Comparison of ENCODE assay signal across 8 cellular contexts in the genomic region with DNA sequence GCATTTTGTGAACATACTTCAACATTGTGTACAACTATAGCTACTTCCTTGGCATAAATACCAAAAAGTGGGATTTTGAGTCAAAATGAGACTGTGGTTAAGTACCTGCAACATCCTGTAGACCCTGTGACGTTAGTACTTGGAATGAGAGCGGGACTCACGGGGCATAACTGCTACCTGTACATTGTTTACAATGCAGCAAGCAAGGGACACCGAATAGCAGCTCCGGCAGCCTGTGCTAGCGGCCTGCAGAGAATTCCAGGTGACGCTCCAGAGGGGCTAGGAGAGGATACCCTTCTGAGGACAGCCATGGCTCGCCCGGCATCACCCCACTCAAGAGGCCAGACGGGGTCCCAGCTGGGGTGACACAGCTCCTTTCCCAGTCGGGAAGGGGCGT. TPM values are rescaled to one million over a fixed set of nuclear protein-coding genes. Genes with fewer than 3 reads are reported as not detected.
DNase-seq lines count a peak whose midpoint lies in the region; ATAC-seq and TF ChIP-seq lines count a peak whose summit lies in the region.

No MANE protein-coding gene starts in this region.

- peak overlapping the region; percentile 87 for H3K4me3 Mint-ChIP-seq in activated CD8-positive, alpha-beta memory T cell treated with anti-CD3 and anti-CD28 coated beads, Interleukin-2, amount 10 ng/mL, durations not matched to agents 7 days and 5 days
- H3K4me3 Mint-ChIP-seq in activated B cell treated with CpG ODN at 0.5 μM for 24 hours = peak overlapping the region; percentile 95
- peak overlapping the region; percentile 95 to 99 for H3K4me3 Mint-ChIP-seq in stimulated activated naive CD8-positive, alpha-beta T cell treated with anti-CD3 and anti-CD28 coated beads, Interleukin-15, amount 100 ng/mL, for 72 hours

- no peak for TF ChIP-seq CTCF in activated B cell treated with CpG ODN at 0.5 μM for 24 hours (IDR thresholded peaks at IDR 0.05)

- POLR2A ChIA-PET in activated B cell treated with CpG ODN at 0.5 μM for 24 hours (lab: Charles Lee) = interaction anchor here (0.7 to 3.1 kb wide), 2 partner anchors 16 to 342 kb away, joined by 4 to 18 read pairs; no protein-coding TSS in a partner anchor

- ATAC-seq in activated CD8-positive, alpha-beta memory T cell treated with anti-CD3 and anti-CD28 coated beads, Interleukin-2, amount 10 ng/mL, durations not matched to agents 7 days and 5 days = no peak
- no peak for ATAC-seq in activated B cell treated with CpG ODN at 0.5 μM for 24 hours (ENCODE audit: low read depth)
- ATAC-seq in stimulated activated naive CD8-positive, alpha-beta T cell treated with anti-CD3 and anti-CD28 coated beads, Interleukin-15, amount 100 ng/mL, for 72 hours = peak; percentile 31
- ATAC-seq in GM19035 (IDR thresholded peaks at IDR 0.05; ENCODE audit: unreplicated experiment) = no peak
- ATAC-seq in GM18502 (IDR thresholded peaks at IDR 0.05; ENCODE audit: poor library complexity, unreplicated experiment) = no peak

- peaks cover 24% of the 10 kb centered on the region for H3K4me1 Mint-ChIP-seq in activated CD8-positive, alpha-beta memory T cell treated with anti-CD3 and anti-CD28 coated beads, Interleukin-2, amount 10 ng/mL, durations not matched to agents 7 days and 5 days
- H3K4me1 Mint-ChIP-seq in activated B cell treated with CpG ODN at 0.5 μM for 24 hours = peaks cover 18% of the 10 kb centered on the region
- H3K4me1 Mint-ChIP-seq in stimulated activated naive CD8-positive, alpha-beta T cell treated with anti-CD3 and anti-CD28 coated beads, Interleukin-15, amount 100 ng/mL, for 72 hours = peaks cover 39% of the 10 kb centered on the region

- no peaks in the 10 kb centered on the region for H3K27me3 Mint-ChIP-seq in activated CD8-positive, alpha-beta memory T cell treated with anti-CD3 and anti-CD28 coated beads, Interleukin-2, amount 10 ng/mL, durations not matched to agents 7 days and 5 days
- no peaks in the 10 kb centered on the region for H3K27me3 Mint-ChIP-seq in activated B cell treated with CpG ODN at 0.5 μM for 24 hours
- no peaks in the 10 kb centered on the region for H3K27me3 Mint-ChIP-seq in stimulated activated naive CD8-positive, alpha-beta T cell treated with anti-CD3 and anti-CD28 coated beads, Interleukin-15, amount 100 ng/mL, for 72 hours

- DNase-seq in activated CD8-positive, alpha-beta memory T cell treated with anti-CD3 and anti-CD28 coated beads, Interleukin-2, amount 10 ng/mL, durations not matched to agents 7 days and 5 days = no peak
- DNase-seq in activated CD8-positive, alpha-beta memory T cell treated with anti-CD3 and anti-CD28 coated beads for 24 hours = no peak
- DNase-seq in activated B cell treated with CpG ODN at 0.5 μM for 24 hours = no peak
- no peak for DNase-seq in iPS DF 6.9 (ENCODE audit: low read depth, low spot score)
- peak in 1 of 2 donors; percentile 24 for DNase-seq in stimulated activated naive CD8-positive, alpha-beta T cell treated with anti-CD3 and anti-CD28 coated beads, Interleukin-15, amount 100 ng/mL, for 72 hours
- DNase-seq in 8988T = no peak

- peaks cover 13% of the 10 kb centered on the region for H3K36me3 ChIP-seq in iPS DF 6.9 (ENCODE audit: control insufficient read depth, insufficient read depth, low read length)

- H3K27me3 ChIP-seq in iPS DF 6.9 (ENCODE audit: control insufficient read depth, insufficient read depth, low read length) = no peaks in the 10 kb centered on the region

- H3K4me1 ChIP-seq in iPS DF 6.9 (ENCODE audit: control insufficient read depth, insufficient read depth, low read length) = no peaks in the 10 kb centered on the region

- H3K36me3 Mint-ChIP-seq in activated CD8-positive, alpha-beta memory T cell treated with anti-CD3 and anti-CD28 coated beads, Interleukin-2, amount 10 ng/mL, durations not matched to agents 7 days and 5 days = peaks cover 49% of the 10 kb centered on the region
- H3K36me3 Mint-ChIP-seq in activated B cell treated with CpG ODN at 0.5 μM for 24 hours (ENCODE audit: low read depth) = peaks cover 39% of the 10 kb centered on the region

- H3K27ac ChIP-seq in iPS DF 6.9 (ENCODE audit: low read length) = no peak overlapping the region

- CTCF ChIA-PET in activated CD8-positive, alpha-beta memory T cell treated with anti-CD3 and anti-CD28 coated beads, Interleukin-2, amount 10 ng/mL, durations not matched to agents 7 days and 5 days (lab: Charles Lee) = interaction anchor here (1.0 to 1.8 kb wide), 4 partner anchors 16 to 209 kb away, joined by 3 to 7 read pairs (median 3); no protein-coding TSS in a partner anchor
- CTCF ChIA-PET in activated B cell treated with CpG ODN at 0.5 μM for 24 hours (lab: Charles Lee) = no interaction called here

- intact Hi-C loops in activated B cell treated with CpG ODN at 0.5 μM for 24 hours (cut with micrococcal nuclease) = loop anchor here (1.0 kb wide), 1 partner anchor 17 kb away; no protein-coding TSS in a partner anchor

- no peaks in the 10 kb centered on the region for H3K9me3 Mint-ChIP-seq in activated CD8-positive, alpha-beta memory T cell treated with anti-CD3 and anti-CD28 coated beads, Interleukin-2, amount 10 ng/mL, durations not matched to agents 7 days and 5 days (ENCODE audit: low read depth)
- peaks cover 2% of the 10 kb centered on the region for H3K9me3 Mint-ChIP-seq in activated B cell treated with CpG ODN at 0.5 μM for 24 hours
- H3K9me3 Mint-ChIP-seq in stimulated activated naive CD8-positive, alpha-beta T cell treated with anti-CD3 and anti-CD28 coated beads, Interleukin-15, amount 100 ng/mL, for 72 hours = peaks cover 7 to 18% of the 10 kb centered on the region in 2 donors

- peak overlapping the region; percentile 96 for H3K27ac Mint-ChIP-seq in activated CD8-positive, alpha-beta memory T cell treated with anti-CD3 and anti-CD28 coated beads, Interleukin-2, amount 10 ng/mL, durations not matched to agents 7 days and 5 days
- H3K27ac Mint-ChIP-seq in activated B cell treated with CpG ODN at 0.5 μM for 24 hours = peak overlapping the region; percentile 95
- peak overlapping the region; percentile 97 to 99 for H3K27ac Mint-ChIP-seq in stimulated activated naive CD8-positive, alpha-beta T cell treated with anti-CD3 and anti-CD28 coated beads, Interleukin-15, amount 100 ng/mL, for 72 hours

- H3K4me3 ChIP-seq in iPS DF 6.9 (ENCODE audit: low read length) = peak overlapping the region; percentile 5; the same call in 1 of the 2 replicates

- no CpG with 5 or more reads among the region's 12 CpGs for WGBS in iPS DF 6.9 (ENCODE audit: insufficient coverage, insufficient read length)

- H3K9me3 ChIP-seq in iPS DF 6.9 (ENCODE audit: control insufficient read depth, insufficient read depth, low read length) = no peaks in the 10 kb centered on the region

RNA-seq across cellular contexts. Expression of a gene that starts 0.8 kb away (rescaled TPM):
- 10 to 100 TPM; 16.6 to 26.5 TPM for total RNA-seq in activated CD8-positive, alpha-beta memory T cell treated with anti-CD3 and anti-CD28 coated beads, Interleukin-2, amount 10 ng/mL, durations not matched to agents 7 days and 5 days
- 25.5 and 31.7 TPM in 2 replicates for total RNA-seq in activated B cell treated with CpG ODN at 0.5 μM for 24 hours
